In the genomic region with DNA sequence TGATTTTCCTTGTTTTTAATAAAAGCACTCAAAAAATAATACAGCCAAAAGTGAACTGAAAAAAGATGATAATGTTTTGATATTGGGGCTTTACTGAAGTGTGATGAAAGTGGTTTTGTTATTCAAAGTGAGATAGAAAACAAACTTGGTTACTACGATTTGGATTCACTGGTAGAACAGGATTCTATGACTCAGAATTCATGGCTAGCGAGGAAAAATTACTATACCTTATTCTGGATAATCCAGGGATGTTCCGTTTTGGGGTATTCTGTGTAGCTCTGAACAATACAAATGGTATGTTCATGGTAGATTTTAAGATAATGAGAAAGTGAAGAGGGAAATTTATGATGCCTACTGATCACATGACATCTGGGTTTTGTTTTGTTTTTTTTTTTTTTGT, we compare ENCODE assay signal across 32 cellular contexts.
DNase-seq lines count a peak whose midpoint lies in the region; ATAC-seq and TF ChIP-seq lines count a peak whose summit lies in the region.
"Had no signal": no experiment of that assay in that cellular context is flagged by ENCODE, and none has a peak within 500 bp of the region (broad histone marks: within the 10 kb centered on the region; RNA-seq: fewer than 3 reads in every experiment).

No MANE protein-coding gene starts in this region.

- POLR2A ChIA-PET in T-cell (lab: Charles Lee) = interaction anchor here in 1 of 2 donors (1.0 kb wide), 1 partner anchor 16 kb away, joined by 3 read pairs; no protein-coding TSS in a partner anchor

- no peak for DNase-seq in activated T-cell treated with anti-CD3 and anti-CD28 coated beads, Interleukin-2, amount 50 U/mL, for 72 hours
- no peak for DNase-seq in activated T-cell treated with anti-CD3 and anti-CD28 coated beads for 4 hours
- no peak for DNase-seq in T-cell
- DNase-seq in endothelial cell (ENCODE audit: low spot score) = no peak
- DNase-seq in smooth muscle cell (lab: John Stamatoyannopoulos, UW; ENCODE audit: unreplicated experiment) = no peak
- DNase-seq in adrenal gland = no peak
- no peak for DNase-seq in activated naive CD4-positive, alpha-beta T cell treated with anti-CD3 and anti-CD28 coated beads, Interleukin-2, amount 50 U/mL, for 16 hours
- DNase-seq: activated CD4-positive, alpha-beta T cell treated with anti-CD3 and anti-CD28 coated beads, Interleukin-2, amount 10 ng/mL, durations not matched to agents 24 days and 14 days; activated naive CD4-positive, alpha-beta T cell; activated T-cell treated with anti-CD3 and anti-CD28 coated beads, Interleukin-2, amount 50 U/mL, for 4 hours; cerebellar nuclear complex; DND-41; KG1; MG63; NCI-H1105; NCI-H187; NCI-H2171; NCI-H524; right lobe of liver; SHP77; stimulated activated CD8-positive, alpha-beta memory T cell treated with anti-CD3 and anti-CD28 coated beads, Interleukin-4, amount 100 ng/mL, for 48 hours; T1000; thyroid gland had no signal

- peaks cover 6% of the 10 kb centered on the region for H4K20me1 ChIP-seq in smooth muscle cell (ENCODE audit: low read depth)

- H3K36me3 ChIP-seq in smooth muscle cell (ENCODE audit: low read depth) (peaks cover 20% of the 10 kb centered on the region), adrenal gland (replicated peaks in 1 of 2) (peaks cover 0 to 17% of the 10 kb centered on the region in 2 donors)
- H3K36me3 ChIP-seq: MG63, prostate gland had no signal

- H3K4me1 ChIP-seq in smooth muscle cell (ENCODE audit: low read depth) (no peaks in the 10 kb centered on the region), adrenal gland (replicated peaks in 1 of 2) (peaks cover 0 to 4% of the 10 kb centered on the region in 2 donors)
- H3K4me1 ChIP-seq: prostate gland, right lobe of liver, vagina had no signal

- H3K4me3 ChIP-seq in smooth muscle cell (no peak overlapping the region), adrenal gland (no peak overlapping the region)
- H3K4me3 ChIP-seq: MG63, prostate gland, right lobe of liver, thyroid gland, vagina had no signal

- CTCF ChIA-PET in T-cell (lab: Charles Lee) = interaction anchor here in 1 of 2 donors (0.6 to 0.7 kb wide), 3 partner anchors 9 to 98 kb away, joined by 3 to 4 read pairs (median 3); no protein-coding TSS in a partner anchor

- H3K27ac ChIP-seq in smooth muscle cell (ENCODE audit: low read depth) = peak overlapping the region; percentile 84
- no peak overlapping the region for H3K27ac ChIP-seq in adrenal gland
- H3K27ac ChIP-seq: epithelial cell of prostate, HL-60, neutrophil, prostate gland, right lobe of liver, thyroid gland, vagina, VCaP had no signal

- H3K4me3 Mint-ChIP-seq in activated T-cell treated with anti-CD3 and anti-CD28 coated beads, Interleukin-2, amount 50 U/mL, for 72 hours = no peak overlapping the region
- H3K4me3 Mint-ChIP-seq in T-cell = no peak overlapping the region
- H3K4me3 Mint-ChIP-seq in endothelial cell (ENCODE audit: unreplicated experiment) = no peak overlapping the region
- H3K4me3 Mint-ChIP-seq: activated CD4-positive, alpha-beta T cell treated with anti-CD3 and anti-CD28 coated beads, Interleukin-2, amount 10 ng/mL, durations not matched to agents 24 days and 14 days; activated T-cell treated with anti-CD3 and anti-CD28 coated beads, Interleukin-2, amount 50 U/mL, for 4 hours; CD14-positive monocyte had no signal

- WGBS in smooth muscle cell (ENCODE audit: low lambda C conversion rate) = 73% methylated on average over 3 of the region's 3 CpGs
- 88 to 92% (median 90%) methylated on average over 3 of the region's 3 CpGs for WGBS in adrenal gland, 4 donors

- H3K36me3 Mint-ChIP-seq in activated T-cell treated with anti-CD3 and anti-CD28 coated beads, Interleukin-2, amount 50 U/mL, for 72 hours (ENCODE audit: insufficient read depth in 2 of 2) = peaks cover 2 to 5% of the 10 kb centered on the region in 2 donors
- H3K36me3 Mint-ChIP-seq in T-cell = peaks cover 31% of the 10 kb centered on the region
- peaks cover 15% of the 10 kb centered on the region for H3K36me3 Mint-ChIP-seq in endothelial cell (ENCODE audit: low read depth, unreplicated experiment)

- peak overlapping the region; percentile 30 for H3K27ac Mint-ChIP-seq in activated T-cell treated with anti-CD3 and anti-CD28 coated beads, Interleukin-2, amount 50 U/mL, for 72 hours
- H3K27ac Mint-ChIP-seq in T-cell (peak overlapping the region; percentile 7 to 53), endothelial cell (ENCODE audit: unreplicated experiment) (peak overlapping the region; percentile 22)
- H3K27ac Mint-ChIP-seq: activated CD4-positive, alpha-beta T cell treated with anti-CD3 and anti-CD28 coated beads, Interleukin-2, amount 10 ng/mL, durations not matched to agents 24 days and 14 days had no signal

- H3K4me2 ChIP-seq in smooth muscle cell = no peak overlapping the region

- peaks cover 4% of the 10 kb centered on the region for H3K79me2 ChIP-seq in smooth muscle cell (ENCODE audit: low read depth)

- TF ChIP-seq CTCF in endothelial cell (IDR thresholded peaks at IDR 0.05; ENCODE audit: unreplicated experiment) (no peak), smooth muscle cell (IDR thresholded peaks at IDR 0.05; ENCODE audit: borderline replicate concordance, insufficient read depth, poor library complexity, severe bottlenecking) (no peak), adrenal gland (IDR thresholded peaks at IDR 0.05) (no peak)

- H3K9me3 ChIP-seq in smooth muscle cell (replicated peaks; ENCODE audit: low read depth) (no peaks in the 10 kb centered on the region), adrenal gland (replicated peaks in 1 of 3) (no peaks in the 10 kb centered on the region)
- H3K9me3 ChIP-seq: MG63, neutrophil, prostate gland, right lobe of liver, thyroid gland, vagina had no signal

- H3K27me3 Mint-ChIP-seq in activated T-cell treated with anti-CD3 and anti-CD28 coated beads, Interleukin-2, amount 50 U/mL, for 72 hours (ENCODE audit: low read depth) = no peaks in the 10 kb centered on the region
- H3K27me3 Mint-ChIP-seq in T-cell (no peaks in the 10 kb centered on the region), endothelial cell (ENCODE audit: unreplicated experiment) (no peaks in the 10 kb centered on the region)
- H3K27me3 Mint-ChIP-seq: activated CD4-positive, alpha-beta T cell treated with anti-CD3 and anti-CD28 coated beads, Interleukin-2, amount 10 ng/mL, durations not matched to agents 24 days and 14 days had no signal

- H3K27me3 ChIP-seq in smooth muscle cell (ENCODE audit: low read depth) (no peaks in the 10 kb centered on the region), adrenal gland (no peaks in the 10 kb centered on the region)
- H3K27me3 ChIP-seq: MG63, neutrophil, right lobe of liver, thyroid gland, vagina had no signal

- H3K9me3 Mint-ChIP-seq in activated T-cell treated with anti-CD3 and anti-CD28 coated beads, Interleukin-2, amount 50 U/mL, for 72 hours = no peaks in the 10 kb centered on the region
- no peaks in the 10 kb centered on the region for H3K9me3 Mint-ChIP-seq in T-cell
- H3K9me3 Mint-ChIP-seq in endothelial cell (ENCODE audit: unreplicated experiment) = no peaks in the 10 kb centered on the region
- H3K9me3 Mint-ChIP-seq: activated CD4-positive, alpha-beta T cell treated with anti-CD3 and anti-CD28 coated beads, Interleukin-2, amount 10 ng/mL, durations not matched to agents 24 days and 14 days; activated T-cell treated with anti-CD3 and anti-CD28 coated beads, Interleukin-2, amount 50 U/mL, for 4 hours; CD14-positive monocyte had no signal

- no peaks in the 10 kb centered on the region for H3F3A ChIP-seq in smooth muscle cell (ENCODE audit: low read depth)

- H3K4me1 Mint-ChIP-seq in activated T-cell treated with anti-CD3 and anti-CD28 coated beads, Interleukin-2, amount 50 U/mL, for 72 hours (ENCODE audit: low read depth) = peaks cover 27% of the 10 kb centered on the region
- H3K4me1 Mint-ChIP-seq in T-cell = peaks cover 4 to 9% (median 6%) of the 10 kb centered on the region in 3 donors
- peaks cover 3% of the 10 kb centered on the region for H3K4me1 Mint-ChIP-seq in endothelial cell (ENCODE audit: unreplicated experiment)
- H3K4me1 Mint-ChIP-seq: CD14-positive monocyte had no signal

- TF ChIP-seq POLR2A in adrenal gland (IDR thresholded peaks at IDR 0.05) = no peak

- ATAC-seq in activated T-cell treated with anti-CD3 and anti-CD28 coated beads, Interleukin-2, amount 50 U/mL, for 72 hours (replicated peaks in 1 of 2) = no peak
- ATAC-seq in T-cell (replicated peaks in 1 of 4) (no peak), HG03432 (IDR thresholded peaks at IDR 0.05; ENCODE audit: unreplicated experiment) (no peak)
- ATAC-seq: activated T-cell treated with anti-CD3 and anti-CD28 coated beads, Interleukin-2, amount 50 U/mL, for 4 hours; left lobe of liver; right lobe of liver had no signal

- intact Hi-C loops in adrenal gland (cut with DNase I) = no loop called here

- H3K9ac ChIP-seq in smooth muscle cell (ENCODE audit: low read depth) = peak overlapping the region; percentile 20

- no peak overlapping the region for H2AFZ ChIP-seq in smooth muscle cell (ENCODE audit: low read depth)
